17 cellular contexts compared by ENCODE assay signal in genomic region chr19:51830263-51830662, GRCh38. TPM values are rescaled to one million over a fixed set of nuclear protein-coding genes. Genes with fewer than 3 reads are reported as not detected.
DNase-seq lines count a peak whose midpoint lies in the region; ATAC-seq, FAIRE-seq and TF ChIP-seq lines count a peak whose summit lies in the region.
"Had no signal": no experiment of that assay in that cellular context is flagged by ENCODE, and none has a peak within 500 bp of the region (broad histone marks: within the 10 kb centered on the region; RNA-seq: fewer than 3 reads in every experiment).

No MANE protein-coding gene starts in this region.

- H3K27ac Mint-ChIP-seq in nephron progenitor cell, result no peak overlapping the region

- intact Hi-C loops in HepG2 (cut with micrococcal nuclease; ENCODE audit: unreplicated experiment), result no loop called here

- no peak overlapping the region for H3K9ac ChIP-seq in HepG2 (ENCODE audit: insufficient read depth, low read depth, low read length)

- H3K27ac ChIP-seq in HepG2 (ENCODE audit: extremely low read length, insufficient read depth, low read length), result no peak overlapping the region
- H3K27ac ChIP-seq: pancreas, suprapubic skin had no signal

- H3K4me3 Mint-ChIP-seq in nephron progenitor cell, result no peak overlapping the region

- H3K27me3 Mint-ChIP-seq in nephron progenitor cell (ENCODE audit: low read depth, poor library complexity), result no peaks in the 10 kb centered on the region

- no peak for ATAC-seq in HepG2
- ATAC-seq in HG02852 (IDR thresholded peaks at IDR 0.05; ENCODE audit: unreplicated experiment), result no peak
- ATAC-seq in GM18907 (IDR thresholded peaks at IDR 0.05; ENCODE audit: unreplicated experiment), result no peak

- FAIRE-seq in HepG2 (lab: Jason Lieb, UNC) (no peak), frontal cortex (lab: Jason Lieb, UNC) (no peak)
- FAIRE-seq: GM12892, pancreas had no signal

- H3K9me3 ChIP-seq in HepG2 (ENCODE audit: low read length), result peaks cover 83% of the 10 kb centered on the region
- H3K9me3 ChIP-seq: pancreas, suprapubic skin had no signal

- POLR2A ChIA-PET in HepG2 (lab: Yijun Ruan, JAX), result no interaction called here

- no peaks in the 10 kb centered on the region for H3K79me2 ChIP-seq in HepG2 (ENCODE audit: insufficient read depth, low read length)

- no peak overlapping the region for H3K4me3 ChIP-seq in AG10803 (ENCODE audit: low read length)
- no peak overlapping the region for H3K4me3 ChIP-seq in HepG2 (replicated peaks in 1 of 3; ENCODE audit: insufficient read depth in 1 of 3, low read depth in 2 of 3, low read length in 3 of 3)
- H3K4me3 ChIP-seq: pancreas, suprapubic skin had no signal

- CTCF ChIA-PET in HepG2 (lab: Yijun Ruan, JAX; ENCODE audit: low intra/inter-chr PET ratio, low total read pairs), result no interaction called here

- no peak for TF ChIP-seq POLR2A in HepG2 (IDR thresholded peaks at IDR 0.05; ENCODE audit: insufficient read depth in 1 of 2, low read depth in 2 of 2, low read length in 2 of 2)

- no TSS peak for BruUV-seq in HepG2 (replicated peaks; lab: Mats Ljungman, UMichigan)

- no peaks in the 10 kb centered on the region for H3K36me3 Mint-ChIP-seq in nephron progenitor cell (ENCODE audit: low read depth)

- no peaks in the 10 kb centered on the region for H3K4me1 Mint-ChIP-seq in nephron progenitor cell

- no peaks in the 10 kb centered on the region for H3K36me3 ChIP-seq in HepG2 (replicated peaks in 1 of 2; ENCODE audit: control insufficient read depth in 1 of 2, insufficient read depth in 2 of 2, low read length in 2 of 2)
- H3K36me3 ChIP-seq: pancreas, suprapubic skin had no signal

- DNase-seq in AG10803 (ENCODE audit: low read depth) (peak; percentile 17), MV-4-11 (lab: John Stamatoyannopoulos, UW) (peak; percentile 99), amniotic epithelial cell (ENCODE audit: low read depth) (peak; percentile 54), HepG2 (ENCODE audit: low spot score) (no peak), frontal cortex (ENCODE audit: low spot score in 2 of 2) (no peak), nephron progenitor cell (no peak)
- DNase-seq: ACHN; activated effector memory CD4-positive, alpha-beta T cell treated with Interleukin-2 at 50 U/mL for 16 hours; foreskin melanocyte; NCI-H226; pancreas had no signal

- H3K4me2 ChIP-seq in HepG2 (ENCODE audit: low read depth, low read length), result no peak overlapping the region

- no peaks in the 10 kb centered on the region for H3K27me3 ChIP-seq in HepG2 (ENCODE audit: control insufficient read depth in 1 of 2, insufficient read depth in 2 of 2, low read length in 2 of 2)
- H3K27me3 ChIP-seq: pancreas, suprapubic skin had no signal

- in situ Hi-C loops in HepG2 (cut with HindIII; ENCODE audit: extremely low pct_ligation_motif_present, low pct_unique_long_range_greater_than_20kb), result no loop called here

- no peak for TF ChIP-seq RAD21 in HepG2 (CRISPR knock-in tag; IDR thresholded peaks at IDR 0.05)

- WGBS in HepG2 (ENCODE audit: low lambda C conversion rate), result 1% methylated on average over 2 of the region's 2 CpGs

- no peaks in the 10 kb centered on the region for H4K20me1 ChIP-seq in HepG2 (ENCODE audit: insufficient read depth, low read length)

- TF ChIP-seq CTCF in AG10803 (conservative IDR thresholded peaks at IDR 0.05; ENCODE audit: low read length), result peak; percentile 36; the same call in 1 of the 2 replicates
- TF ChIP-seq CTCF in HepG2 (CRISPR knock-in tag; IDR thresholded peaks at IDR 0.05), result 0 out of 2 replicates have a peak, but pooled peaks have one; percentile 8
- TF ChIP-seq CTCF in nephron progenitor cell (IDR thresholded peaks at IDR 0.05), result no peak

- no peak for TF ChIP-seq EP300 in HepG2 (IDR thresholded peaks at IDR 0.05; ENCODE audit: low read depth in 2 of 2, low read length in 2 of 2)
- TF ChIP-seq EP300 in HepG2 (CRISPR knock-in tag; IDR thresholded peaks at IDR 0.05; ENCODE audit: borderline replicate concordance), result no peak

- H3K9me3 Mint-ChIP-seq in nephron progenitor cell, result peaks cover 78% of the 10 kb centered on the region

- H3K4me1 ChIP-seq in HepG2 (ENCODE audit: insufficient read depth, low read length), result no peaks in the 10 kb centered on the region
- H3K4me1 ChIP-seq: pancreas, suprapubic skin had no signal

- H2AFZ ChIP-seq in HepG2 (ENCODE audit: low read length), result no peak overlapping the region

TF ChIP-seq in HepG2, 621 proteins besides CTCF, POLR2A, EP300 and RAD21:
- TF ChIP-seq HNRNPH1 (optimal IDR thresholded peaks at IDR 0.05; ENCODE audit: low read depth, low read length) (no peak), MAFG (CRISPR knock-in tag; IDR thresholded peaks at IDR 0.05) (no peak), ZFYVE20 (CRISPR knock-in tag; IDR thresholded peaks at IDR 0.05; ENCODE audit: borderline replicate concordance, low read depth) (no peak)

RNA-seq across cellular contexts. Expression of gene FPR3, which starts 35.3 kb away (rescaled TPM):
- total RNA-seq in HepG2 (2016; rRNA removed; fragmentation: Illumina TruSeq; extraction: Trizol) (not detected in 2 replicates), frontal cortex (under 0.01 TPM)
- not detected in 2 replicates for total RNA-seq in HepG2 (2016; cell fraction: cytosol; rRNA removed; fragmentation: Illumina TruSeq; extraction: Trizol; ENCODE audit: low read depth)
- not detected in 2 replicates for total RNA-seq in HepG2 (2016; cell fraction: insoluble cytoplasmic fraction; rRNA removed; fragmentation: Illumina TruSeq; extraction: Trizol)
- total RNA-seq in HepG2 (2016; cell fraction: membrane; rRNA removed; fragmentation: Illumina TruSeq; extraction: Trizol), result not detected in 2 replicates
- total RNA-seq in HepG2 (2016; cell fraction: nucleus; rRNA removed; fragmentation: Illumina TruSeq; extraction: Trizol), result not detected in 2 replicates
- 0.12 TPM in 1 of 2 replicates, not detected in the other for polyA plus RNA-seq in HepG2 (2011; rRNA removed)
- polyA plus RNA-seq in HepG2 (2011; cell fraction: cytosol; rRNA removed), result 0.03 and 0.05 TPM in 2 replicates
- polyA plus RNA-seq in HepG2 (2011; cell fraction: nucleus; rRNA removed), result not detected in 2 replicates
- polyA plus RNA-seq in HepG2 (2012), result 0.07 and 0.08 TPM in 2 replicates
- polyA plus RNA-seq in HepG2 (2016; cell fraction: cytosol; fragmentation: Illumina TruSeq; extraction: Trizol; ENCODE audit: low read depth), result not detected in 2 replicates
- polyA plus RNA-seq in HepG2 (2016; cell fraction: insoluble cytoplasmic fraction; fragmentation: Illumina TruSeq; extraction: Trizol; ENCODE audit: low read depth), result not detected in 2 replicates
- polyA plus RNA-seq in HepG2 (2016; cell fraction: membrane; fragmentation: Illumina TruSeq; extraction: Trizol; ENCODE audit: low read depth), result not detected in 2 replicates
- not detected in 2 replicates for polyA plus RNA-seq in HepG2 (2016; cell fraction: nucleus; fragmentation: Illumina TruSeq; extraction: Trizol; ENCODE audit: insufficient read depth, low read depth)
- not detected in 2 replicates for polyA minus RNA-seq in HepG2 (2011; rRNA and poly(A)+ RNA removed; ENCODE audit: low replicate concordance)
- polyA minus RNA-seq in HepG2 (2011; cell fraction: cytosol; rRNA and poly(A)+ RNA removed), result not detected in 2 replicates
- polyA minus RNA-seq in HepG2 (2011; cell fraction: nucleus; rRNA and poly(A)+ RNA removed), result not detected in 2 replicates
- total RNA-seq: LHCN-M2, SK-MEL-5 had no signal

RNA-seq across cellular contexts. Expression of gene ZNF577, which starts 57.5 kb away (rescaled TPM):
- total RNA-seq in HepG2 (2016; rRNA removed; fragmentation: Illumina TruSeq; extraction: Trizol) (3.2 and 5.7 TPM in 2 replicates), frontal cortex (64.8 TPM)
- 27.9 and 28.0 TPM in 2 replicates for total RNA-seq in HepG2 (2016; cell fraction: cytosol; rRNA removed; fragmentation: Illumina TruSeq; extraction: Trizol; ENCODE audit: low read depth)
- 4.0 and 7.0 TPM in 2 replicates for total RNA-seq in HepG2 (2016; cell fraction: insoluble cytoplasmic fraction; rRNA removed; fragmentation: Illumina TruSeq; extraction: Trizol)
- 5.4 and 8.7 TPM in 2 replicates for total RNA-seq in HepG2 (2016; cell fraction: membrane; rRNA removed; fragmentation: Illumina TruSeq; extraction: Trizol)
- total RNA-seq in HepG2 (2016; cell fraction: nucleus; rRNA removed; fragmentation: Illumina TruSeq; extraction: Trizol), result 11.7 and 17.0 TPM in 2 replicates
- polyA plus RNA-seq in HepG2 (2011; rRNA removed), result 7.1 and 7.6 TPM in 2 replicates
- 1.0 and 2.1 TPM in 2 replicates for polyA plus RNA-seq in HepG2 (2011; cell fraction: cytosol; rRNA removed)
- polyA plus RNA-seq in HepG2 (2011; cell fraction: nucleus; rRNA removed), result 15.1 and 18.8 TPM in 2 replicates
- 2.9 and 5.2 TPM in 2 replicates for polyA plus RNA-seq in HepG2 (2012)
- 0.58 and 0.89 TPM in 2 replicates for polyA plus RNA-seq in HepG2 (2016; cell fraction: cytosol; fragmentation: Illumina TruSeq; extraction: Trizol; ENCODE audit: low read depth)
- polyA plus RNA-seq in HepG2 (2016; cell fraction: insoluble cytoplasmic fraction; fragmentation: Illumina TruSeq; extraction: Trizol; ENCODE audit: low read depth), result 3.7 and 4.3 TPM in 2 replicates
- 0.81 and 0.90 TPM in 2 replicates for polyA plus RNA-seq in HepG2 (2016; cell fraction: membrane; fragmentation: Illumina TruSeq; extraction: Trizol; ENCODE audit: low read depth)
- 12.5 and 13.3 TPM in 2 replicates for polyA plus RNA-seq in HepG2 (2016; cell fraction: nucleus; fragmentation: Illumina TruSeq; extraction: Trizol; ENCODE audit: insufficient read depth, low read depth)
- polyA minus RNA-seq in HepG2 (2011; rRNA and poly(A)+ RNA removed; ENCODE audit: low replicate concordance), result 10.4 TPM in 1 of 2 replicates, not detected in the other
- 2.7 and 4.2 TPM in 2 replicates for polyA minus RNA-seq in HepG2 (2011; cell fraction: cytosol; rRNA and poly(A)+ RNA removed)
- 38.0 and 49.0 TPM in 2 replicates for polyA minus RNA-seq in HepG2 (2011; cell fraction: nucleus; rRNA and poly(A)+ RNA removed)

Comparison
In these comparisons a context has a peak if more than half of its experiments do, and no peak if none do; other contexts are left out.
1. DNase-seq: peak in AG10803 (single experiment), MV-4-11 (single experiment) and amniotic epithelial cell (single experiment); none in HepG2 (single experiment), frontal cortex (0 of 2) and nephron progenitor cell (single experiment).